ENCODE assay signal across 15 cellular contexts in genomic region chr20:25274891-25275812, GRCh38. TPM values are rescaled to one million over a fixed set of nuclear protein-coding genes. Genes with fewer than 3 reads are reported as not detected.
DNase-seq lines count a peak whose midpoint lies in the region; ATAC-seq and TF ChIP-seq lines count a peak whose summit lies in the region.
"Had no signal": no experiment of that assay in that cellular context is flagged by ENCODE, and none has a peak within 500 bp of the region (broad histone marks: within the 10 kb centered on the region; RNA-seq: fewer than 3 reads in every experiment).

No MANE protein-coding gene starts in this region.

- H3K27ac Mint-ChIP-seq in WTC11, result peak overlapping the region; percentile 77; the same call in 1 of the 2 replicates
- H3K27ac Mint-ChIP-seq in progenitor cell of endocrine pancreas, result peak overlapping the region; percentile 85
- H3K27ac Mint-ChIP-seq: T-helper 17 cell had no signal

- no peaks in the 10 kb centered on the region for H3K9me3 Mint-ChIP-seq in WTC11
- H3K9me3 Mint-ChIP-seq in progenitor cell of endocrine pancreas (ENCODE audit: low read depth), result no peaks in the 10 kb centered on the region

- POLR2A ChIA-PET in WTC11 (lab: Charles Lee), result no interaction called here

- ATAC-seq in WTC11, result no peak
- no peak for ATAC-seq in HG02678 (IDR thresholded peaks at IDR 0.05; ENCODE audit: unreplicated experiment)
- ATAC-seq: left lung, T-helper 17 cell had no signal

- H3K27ac ChIP-seq in right atrium auricular region, result peak overlapping the region; percentile 46 to 78
- H3K27ac ChIP-seq: left lung had no signal

- DNase-seq in H7 (peak; percentile 61), WTC11 (ENCODE audit: low spot score) (peak; percentile 9), right atrium auricular region (ENCODE audit: low spot score) (no peak), progenitor cell of endocrine pancreas (ENCODE audit: low spot score, unreplicated experiment) (no peak), GOT3 (lab: John Stamatoyannopoulos, UW) (no peak), pons (ENCODE audit: low spot score) (no peak), cortex of kidney (lab: John Stamatoyannopoulos, UW) (no peak)
- DNase-seq: effector CD8-positive, alpha-beta T cell; GDM1; NCI-H1105 treated with DMSO at 0.1 percent for 48 hours; NCI-H446 treated with DMSO at 0.1 percent for 48 hours; stimulated activated CD4-positive, alpha-beta T cell treated with anti-CD3 and anti-CD28 coated beads, Interleukin-4, amount 100 ng/mL, for 4 hours had no signal

- no peak for TF ChIP-seq CTCF in WTC11 (IDR thresholded peaks at IDR 0.05)
- peak in 1 of 2 donors; percentile 33 for TF ChIP-seq CTCF in right atrium auricular region (IDR thresholded peaks at IDR 0.05)
- no peak for TF ChIP-seq CTCF in progenitor cell of endocrine pancreas (IDR thresholded peaks at IDR 0.05; ENCODE audit: unreplicated experiment)

- H3K36me3 ChIP-seq in H7 (replicated peaks; ENCODE audit: control insufficient read depth, insufficient read depth, low read length) (peaks cover 19% of the 10 kb centered on the region), right atrium auricular region (peaks cover 84% of the 10 kb centered on the region)

- CTCF ChIA-PET in WTC11 (lab: Charles Lee), result interaction anchor here (1.0 to 2.2 kb wide), 4 partner anchors 21 to 124 kb away, joined by 3 to 6 read pairs (median 4); partner anchors contain the start of gene PYGB

- H3K4me1 Mint-ChIP-seq in WTC11 (no peaks in the 10 kb centered on the region), progenitor cell of endocrine pancreas (ENCODE audit: low read depth) (no peaks in the 10 kb centered on the region)

- H3K4me3 ChIP-seq in H7 (ENCODE audit: insufficient read depth, low read depth, low read length), result no peak overlapping the region
- no peak overlapping the region for H3K4me3 ChIP-seq in right atrium auricular region
- H3K4me3 ChIP-seq: left lung had no signal

- H3K27me3 Mint-ChIP-seq in WTC11 (ENCODE audit: low read depth) (no peaks in the 10 kb centered on the region), progenitor cell of endocrine pancreas (no peaks in the 10 kb centered on the region)
- H3K27me3 Mint-ChIP-seq: T-helper 17 cell had no signal

- H3K4me3 Mint-ChIP-seq in WTC11, result no peak overlapping the region
- no peak overlapping the region for H3K4me3 Mint-ChIP-seq in progenitor cell of endocrine pancreas (ENCODE audit: low read depth)
- H3K4me3 Mint-ChIP-seq: T-helper 17 cell had no signal

- H3K27me3 ChIP-seq in H7 (ENCODE audit: control insufficient read depth, insufficient read depth, low read length), result no peaks in the 10 kb centered on the region
- H3K27me3 ChIP-seq in right atrium auricular region, result no peaks in the 10 kb centered on the region
- H3K27me3 ChIP-seq: left lung had no signal

- no peaks in the 10 kb centered on the region for H3K9me3 ChIP-seq in right atrium auricular region
- H3K9me3 ChIP-seq: left lung had no signal

- H3K4me1 ChIP-seq in right atrium auricular region, result peaks cover 0 to 61% of the 10 kb centered on the region in 2 donors
- H3K4me1 ChIP-seq: left lung had no signal

- H3K36me3 Mint-ChIP-seq in WTC11 (peaks cover 33% of the 10 kb centered on the region), progenitor cell of endocrine pancreas (ENCODE audit: insufficient read depth) (peaks cover 12% of the 10 kb centered on the region)

TF ChIP-seq in WTC11, 78 proteins besides CTCF, POLR2A, EP300 and RAD21:
- no peak for TF ChIP-seq SMAD4 (CRISPR knock-in tag; IDR thresholded peaks at IDR 0.05)
- no peak for TF ChIP-seq FOXJ3 (CRISPR knock-in tag; IDR thresholded peaks at IDR 0.05; ENCODE audit: borderline replicate concordance)
- TF ChIP-seq FOXP1 (CRISPR knock-in tag; IDR thresholded peaks at IDR 0.05; ENCODE audit: borderline replicate concordance), result no peak
- no peak for TF ChIP-seq IRF2 (CRISPR knock-in tag; IDR thresholded peaks at IDR 0.05; ENCODE audit: borderline replicate concordance, low read depth)
- no peak for TF ChIP-seq NFE2L1 (CRISPR knock-in tag; IDR thresholded peaks at IDR 0.05)
- no peak for TF ChIP-seq NR1H2 (CRISPR knock-in tag; IDR thresholded peaks at IDR 0.05)
- TF ChIP-seq CBFB (CRISPR knock-in tag; IDR thresholded peaks at IDR 0.05; ENCODE audit: low read depth), result no peak
- no peak for TF ChIP-seq ZSCAN18 (CRISPR knock-in tag; IDR thresholded peaks at IDR 0.05)

RNA-seq across cellular contexts. Expression of gene PYGB, which starts 27.3 kb away (rescaled TPM):
- 52.0 and 57.1 TPM in 2 replicates for total RNA-seq in H7 (2014; rRNA removed; shearing (Covaris generic))
- total RNA-seq in WTC11 (2021) (44.5 to 48.5 TPM (median 46.3 TPM) in 3 replicates), right atrium auricular region (100 to 1,000 TPM; 145 to 174 TPM), progenitor cell of endocrine pancreas (54.4 and 54.9 TPM in 2 replicates)

Comparison
In these comparisons a context has a peak if more than half of its experiments do, and no peak if none do; other contexts are left out.
1. DNase-seq: peak in H7 (single experiment) and WTC11 (single experiment); none in right atrium auricular region (single experiment), progenitor cell of endocrine pancreas (single experiment), GOT3 (single experiment), pons (single experiment) and cortex of kidney (single experiment).